ENCODE assay signal across 10 cellular contexts in genomic region chrX:115949900-115950822, GRCh38.
DNase-seq lines count a peak whose midpoint lies in the region; ATAC-seq, FAIRE-seq and TF ChIP-seq lines count a peak whose summit lies in the region.
"Had no signal": no experiment of that assay in that cellular context is flagged by ENCODE, and none has a peak within 500 bp of the region (broad histone marks: within the 10 kb centered on the region; RNA-seq: fewer than 3 reads in every experiment).

No MANE protein-coding gene starts in this region.

- H3K9ac ChIP-seq in MM.1S (ENCODE audit: low read length) (no peak overlapping the region), SK-N-SH (no peak overlapping the region), HepG2 (ENCODE audit: insufficient read depth, low read depth, low read length) (no peak overlapping the region)

- H3K27ac Mint-ChIP-seq in type B pancreatic cell, result no peak overlapping the region
- H3K27ac Mint-ChIP-seq: natural killer cell had no signal

- ATAC-seq in HepG2, result peak; percentile 76
- no peak for ATAC-seq in HG03442 (IDR thresholded peaks at IDR 0.05; ENCODE audit: unreplicated experiment)
- no peak for ATAC-seq in HG02678 (IDR thresholded peaks at IDR 0.05; ENCODE audit: unreplicated experiment)
- ATAC-seq in left ventricle myocardium superior, result no peak
- ATAC-seq: natural killer cell had no signal

- TF ChIP-seq POLR2A in HepG2 (IDR thresholded peaks at IDR 0.05; ENCODE audit: insufficient read depth in 1 of 2, low read depth in 2 of 2, low read length in 2 of 2), result no peak

- FAIRE-seq in HepG2 (lab: Jason Lieb, UNC), result peak; percentile 36

- intact Hi-C loops in HepG2 (cut with micrococcal nuclease; ENCODE audit: unreplicated experiment) (loop anchor here (2.0 kb wide), 1 partner anchor 55 kb away; no protein-coding TSS in a partner anchor), left ventricle myocardium superior (cut with micrococcal nuclease) (no loop called here)

- TF ChIP-seq RAD21 in SK-N-SH (IDR thresholded peaks at IDR 0.05; ENCODE audit: low read length) (peak; percentile 77), HepG2 (CRISPR knock-in tag; IDR thresholded peaks at IDR 0.05) (peak; percentile 68)

- no peak overlapping the region for H3K4me3 Mint-ChIP-seq in type B pancreatic cell
- H3K4me3 Mint-ChIP-seq: natural killer cell had no signal

- no peaks in the 10 kb centered on the region for H3K4me1 ChIP-seq in MM.1S (ENCODE audit: low read length)
- H3K4me1 ChIP-seq in SK-N-SH (ENCODE audit: control insufficient read depth in 1 of 2, insufficient read depth in 2 of 2, low read depth in 1 of 2, low read length in 1 of 2), result peaks cover 0 to 13% of the 10 kb centered on the region in 2 experiments; a peak in 1 of 4 replicates
- H3K4me1 ChIP-seq in HepG2 (ENCODE audit: insufficient read depth, low read length), result peaks cover 43% of the 10 kb centered on the region

- H3K9me2 ChIP-seq in MM.1S (replicated peaks; ENCODE audit: insufficient read depth, low read length), result no peaks in the 10 kb centered on the region
- no peaks in the 10 kb centered on the region for H3K9me2 ChIP-seq in SK-N-SH

- TF ChIP-seq CTCF in MM.1S (IDR thresholded peaks at IDR 0.05; ENCODE audit: low read length), result peak; percentile 8; the same call in 1 of the 2 replicates
- TF ChIP-seq CTCF in SK-N-SH (IDR thresholded peaks at IDR 0.05), result peak; percentile 49
- peak; percentile 86 for TF ChIP-seq CTCF in HepG2 (CRISPR knock-in tag; IDR thresholded peaks at IDR 0.05)
- TF ChIP-seq CTCF in type B pancreatic cell (conservative IDR thresholded peaks at IDR 0.05), result no peak

- TF ChIP-seq EP300 in SK-N-SH (IDR thresholded peaks at IDR 0.05; ENCODE audit: borderline replicate concordance in 1 of 2, low read depth in 1 of 2, low read length in 1 of 2) (no peak), HepG2 (IDR thresholded peaks at IDR 0.05; ENCODE audit: low read depth in 2 of 2, low read length in 2 of 2) (no peak), HepG2 (CRISPR knock-in tag; IDR thresholded peaks at IDR 0.05; ENCODE audit: borderline replicate concordance) (no peak)

- no peaks in the 10 kb centered on the region for H3K9me3 ChIP-seq in MM.1S (replicated peaks; ENCODE audit: insufficient read depth, low read length)
- H3K9me3 ChIP-seq in SK-N-SH, result no peaks in the 10 kb centered on the region
- H3K9me3 ChIP-seq in HepG2 (ENCODE audit: low read length), result no peaks in the 10 kb centered on the region

- no peaks in the 10 kb centered on the region for H3F3A ChIP-seq in MM.1S (ENCODE audit: insufficient read depth, low read length)
- no peaks in the 10 kb centered on the region for H3F3A ChIP-seq in SK-N-SH (replicated peaks; ENCODE audit: insufficient read depth)

- in situ Hi-C loops in HepG2 (cut with HindIII; ENCODE audit: extremely low pct_ligation_motif_present, low pct_unique_long_range_greater_than_20kb), result no loop called here

- H3K36me3 Mint-ChIP-seq in type B pancreatic cell, result peaks cover 29% of the 10 kb centered on the region
- H3K36me3 Mint-ChIP-seq: natural killer cell had no signal

- POLR2A ChIA-PET in SK-N-SH (lab: Yijun Ruan, JAX), result no interaction called here
- POLR2A ChIA-PET in HepG2 (lab: Yijun Ruan, JAX), result no interaction called here

- BruUV-seq in HepG2 (replicated peaks; lab: Mats Ljungman, UMichigan), result no TSS peak

- H3K4me2 ChIP-seq in MM.1S (ENCODE audit: low read depth, low read length) (no peak overlapping the region), SK-N-SH (no peak overlapping the region), HepG2 (ENCODE audit: low read depth, low read length) (peak overlapping the region; percentile 68)

- H3K27me3 Mint-ChIP-seq in type B pancreatic cell, result no peaks in the 10 kb centered on the region

- H3K27me3 ChIP-seq in MM.1S (replicated peaks; ENCODE audit: insufficient read depth, low read length), result no peaks in the 10 kb centered on the region
- no peaks in the 10 kb centered on the region for H3K27me3 ChIP-seq in SK-N-SH (ENCODE audit: insufficient read depth)
- peaks cover 0 to 4% of the 10 kb centered on the region in 2 experiments; a peak in 2 of 5 replicates for H3K27me3 ChIP-seq in HepG2 (ENCODE audit: control insufficient read depth in 1 of 2, insufficient read depth in 2 of 2, low read length in 2 of 2)

- peak; percentile 43 for DNase-seq in COR-L47 (lab: John Stamatoyannopoulos, UW)
- no peak for DNase-seq in MM.1S
- DNase-seq in SK-N-SH, result peak; percentile 62
- DNase-seq in HepG2 (ENCODE audit: low spot score), result peak; percentile 33
- no peak for DNase-seq in left ventricle myocardium superior
- no peak for DNase-seq in type B pancreatic cell (ENCODE audit: extremely low spot score, unreplicated experiment)
- DNase-seq: GOT3, natural killer cell had no signal

- CTCF ChIA-PET in SK-N-SH (lab: Yijun Ruan, JAX), result interaction anchor here (0.6 to 2.4 kb wide), 5 partner anchors 9 to 60 kb away, joined by 4 to 20 read pairs (median 5); no protein-coding TSS in a partner anchor
- CTCF ChIA-PET in HepG2 (lab: Yijun Ruan, JAX; ENCODE audit: low intra/inter-chr PET ratio, low total read pairs), result no interaction called here

- H4K20me1 ChIP-seq in MM.1S (ENCODE audit: insufficient read depth, low read length) (no peaks in the 10 kb centered on the region), SK-N-SH (ENCODE audit: insufficient read depth) (no peaks in the 10 kb centered on the region), HepG2 (ENCODE audit: insufficient read depth, low read length) (no peaks in the 10 kb centered on the region)

- H3K27ac ChIP-seq in MM.1S (ENCODE audit: low read length), result no peak overlapping the region
- H3K27ac ChIP-seq in SK-N-SH (ENCODE audit: low read depth in 2 of 2, low read length in 1 of 2), result no peak overlapping the region; a peak in 1 of 4 replicates
- H3K27ac ChIP-seq in HepG2 (ENCODE audit: extremely low read length, insufficient read depth, low read length), result no peak overlapping the region

- H3K9me3 Mint-ChIP-seq in type B pancreatic cell, result no peaks in the 10 kb centered on the region

- no peaks in the 10 kb centered on the region for H3K36me3 ChIP-seq in MM.1S (replicated peaks; ENCODE audit: insufficient read depth, low read length)
- no peaks in the 10 kb centered on the region for H3K36me3 ChIP-seq in SK-N-SH (replicated peaks in 1 of 2; ENCODE audit: control insufficient read depth in 1 of 2, insufficient read depth in 2 of 2, low read length in 1 of 2)
- H3K36me3 ChIP-seq in HepG2 (replicated peaks in 1 of 2; ENCODE audit: control insufficient read depth in 1 of 2, insufficient read depth in 2 of 2, low read length in 2 of 2), result no peaks in the 10 kb centered on the region

- 59% methylated on average over 15 of the region's 17 CpGs for WGBS in SK-N-SH (ENCODE audit: low lambda C conversion rate)
- WGBS in HepG2 (ENCODE audit: low lambda C conversion rate), result no CpG with 5 or more reads among the region's 17 CpGs

- H3K4me3 ChIP-seq in MM.1S (ENCODE audit: low read length), result no peak overlapping the region
- no peak overlapping the region; a peak in 1 of 4 replicates for H3K4me3 ChIP-seq in SK-N-SH (ENCODE audit: low read depth in 2 of 2, low read length in 1 of 2)
- peak overlapping the region in 2 of 3 experiments; percentile 20 to 48; a peak in 5 of 6 replicates for H3K4me3 ChIP-seq in HepG2 (replicated peaks in 1 of 3; ENCODE audit: insufficient read depth in 1 of 3, low read depth in 2 of 3, low read length in 3 of 3)

- H2AFZ ChIP-seq in MM.1S (ENCODE audit: low read length), result no peak overlapping the region
- H2AFZ ChIP-seq in SK-N-SH (ENCODE audit: low read depth), result no peak overlapping the region
- no peak overlapping the region for H2AFZ ChIP-seq in HepG2 (ENCODE audit: low read length)

- no peaks in the 10 kb centered on the region for H3K4me1 Mint-ChIP-seq in type B pancreatic cell (ENCODE audit: unreplicated experiment)
- H3K4me1 Mint-ChIP-seq: natural killer cell had no signal

- H3K79me2 ChIP-seq in MM.1S (ENCODE audit: low read length), result no peaks in the 10 kb centered on the region
- no peaks in the 10 kb centered on the region; the same call in none of the 2 replicates for H3K79me2 ChIP-seq in SK-N-SH (ENCODE audit: insufficient read depth)
- H3K79me2 ChIP-seq in HepG2 (ENCODE audit: insufficient read depth, low read length), result no peaks in the 10 kb centered on the region

TF ChIP-seq in SK-N-SH, 30 proteins besides CTCF, POLR2A, EP300 and RAD21:
- TF ChIP-seq MEF2A (IDR thresholded peaks at IDR 0.05; ENCODE audit: borderline replicate concordance, low read depth), result no peak
- TF ChIP-seq PBX3 (IDR thresholded peaks at IDR 0.05), result no peak
- TF ChIP-seq TEAD4 (IDR thresholded peaks at IDR 0.05; ENCODE audit: borderline replicate concordance, insufficient read depth), result no peak
- TF ChIP-seq YY1 (IDR thresholded peaks at IDR 0.05; ENCODE audit: low read depth), result peak; percentile 31; the same call in 1 of the 2 replicates
- peak; percentile 84 for TF ChIP-seq CHD2 (IDR thresholded peaks at IDR 0.05; ENCODE audit: low read length, partially characterized antibody)

TF ChIP-seq in HepG2, 621 proteins besides CTCF, POLR2A, EP300 and RAD21 (continues in another document):
- TF ChIP-seq ATF7 (IDR thresholded peaks at IDR 0.05) (no peak), ATF7 (CRISPR knock-in tag; IDR thresholded peaks at IDR 0.05) (no peak), ZBTB26 (CRISPR knock-in tag; IDR thresholded peaks at IDR 0.05; ENCODE audit: borderline replicate concordance) (no peak), DMAP1 (CRISPR knock-in tag; IDR thresholded peaks at IDR 0.05) (no peak), CREB1 (IDR thresholded peaks at IDR 0.05) (no peak), CREB1 (CRISPR knock-in tag; IDR thresholded peaks at IDR 0.05) (peak; percentile 37; the same call in 1 of the 2 replicates), NONO (IDR thresholded peaks at IDR 0.05) (no peak), NONO (CRISPR knock-in tag; conservative IDR thresholded peaks at IDR 0.05) (0 out of 2 replicates have a peak, but pooled peaks have one; percentile 30), SAP130 (CRISPR knock-in tag; IDR thresholded peaks at IDR 0.05; ENCODE audit: low read depth) (0 out of 2 replicates have a peak, but pooled peaks have one; percentile 21)

Comparison
In these comparisons a context has a peak if more than half of its experiments do, and no peak if none do; other contexts are left out.
1. DNase-seq: peak in COR-L47 (single experiment), SK-N-SH (single experiment) and HepG2 (single experiment); none in MM.1S (single experiment), left ventricle myocardium superior (single experiment) and type B pancreatic cell (single experiment).
2. H3K4me3 ChIP-seq: peak in HepG2 (2 of 3); none in MM.1S (single experiment) and SK-N-SH (0 of 2).